8 cellular contexts compared by ENCODE assay signal in genomic region chr5:140549237-140550144, GRCh38. TPM values are rescaled to one million over a fixed set of nuclear protein-coding genes. Genes with fewer than 3 reads are reported as not detected.
A peak's percentile ranks its signal among the peaks of the same experiment; 100 is the strongest.
DNase-seq lines count a peak whose midpoint lies in the region; ATAC-seq, FAIRE-seq and TF ChIP-seq lines count a peak whose summit lies in the region.

No MANE protein-coding gene starts in this region.

- ATAC-seq in A549 (0 out of 6 replicates have a peak, but pooled peaks of 1 of the 2 experiments have one; percentile 1), HCT116 (no peak), HG03565 (IDR thresholded peaks at IDR 0.05; ENCODE audit: unreplicated experiment) (no peak), GM21528 (IDR thresholded peaks at IDR 0.05; ENCODE audit: low FRiP score, unreplicated experiment) (no peak), HG02571 (IDR thresholded peaks at IDR 0.05; ENCODE audit: unreplicated experiment) (no peak)
- no peak for ATAC-seq in activated CD8-positive, alpha-beta T cell treated with anti-CD3 and anti-CD28 coated beads, Interleukin-2, amount 10 ng/mL, durations not matched to agents 7 days and 5 days

- H3K36me3 ChIP-seq in HCT116 (ENCODE audit: control insufficient read depth in 1 of 2, insufficient read depth in 2 of 2, low read length in 2 of 2) (peaks cover 12 to 35% of the 10 kb centered on the region in 2 experiments; a peak in 3 of 4 replicates), left ventricle myocardium inferior (peaks cover 46% of the 10 kb centered on the region), smooth muscle cell (ENCODE audit: low read depth) (no peaks in the 10 kb centered on the region)

- H3K4me1 Mint-ChIP-seq in activated CD8-positive, alpha-beta T cell treated with anti-CD3 and anti-CD28 coated beads, Interleukin-2, amount 10 ng/mL, durations not matched to agents 7 days and 5 days (ENCODE audit: low read depth) = peaks cover 60% of the 10 kb centered on the region

- no peak overlapping the region for H3K9ac ChIP-seq in HCT116 (ENCODE audit: low read length)
- no peak overlapping the region for H3K9ac ChIP-seq in smooth muscle cell (ENCODE audit: low read depth)

- no peak for TF ChIP-seq RAD21 in A549 (conservative IDR thresholded peaks at IDR 0.05 in 1 of 2, IDR thresholded peaks at IDR 0.05 in 1 of 2)
- TF ChIP-seq RAD21 in HCT116 (IDR thresholded peaks at IDR 0.05; ENCODE audit: low read depth) = no peak

- no peak overlapping the region for H3K4me2 ChIP-seq in A549
- no peak overlapping the region for H3K4me2 ChIP-seq in HCT116 (ENCODE audit: low read length)
- no peak overlapping the region for H3K4me2 ChIP-seq in smooth muscle cell

- H3K9me3 Mint-ChIP-seq in activated CD8-positive, alpha-beta T cell treated with anti-CD3 and anti-CD28 coated beads, Interleukin-2, amount 10 ng/mL, durations not matched to agents 7 days and 5 days (ENCODE audit: insufficient read depth) = no peaks in the 10 kb centered on the region

- POLR2A ChIA-PET in A549 (lab: Yijun Ruan, JAX) = interaction anchor here (3.2 kb wide), 1 partner anchor 8 kb away, joined by 32 read pairs; the partner anchor contains the start of gene SRA1
- POLR2A ChIA-PET in HCT116 (lab: Charles Lee) = no interaction called here
- POLR2A ChIA-PET in activated CD8-positive, alpha-beta T cell treated with anti-CD3 and anti-CD28 coated beads, Interleukin-2, amount 10 ng/mL, durations not matched to agents 7 days and 5 days (lab: Charles Lee) = interaction anchor here (3.2 to 4.2 kb wide), 2 partner anchors 8 to 98 kb away, joined by 22 to 39 read pairs; partner anchors contain the start of genes IK, NDUFA2 and SRA1

- intact Hi-C loops in HCT116 (cut with micrococcal nuclease) = no loop called here
- intact Hi-C loops in left ventricle myocardium inferior (cut with micrococcal nuclease) = loop anchor here (10.0 kb wide), 1 partner anchor 95 kb away; the partner anchor contains the start of genes IK and NDUFA2

- no peaks in the 10 kb centered on the region for H3K9me2 ChIP-seq in HCT116 (ENCODE audit: insufficient read depth)

- 82% methylated on average over 3 of the region's 3 CpGs for WGBS in A549 (ENCODE audit: missing lambda C conversion rate)
- 91% methylated on average over 3 of the region's 3 CpGs for WGBS in smooth muscle cell (ENCODE audit: low lambda C conversion rate)

- H3K27me3 Mint-ChIP-seq in activated CD8-positive, alpha-beta T cell treated with anti-CD3 and anti-CD28 coated beads, Interleukin-2, amount 10 ng/mL, durations not matched to agents 7 days and 5 days (ENCODE audit: low read depth) = no peaks in the 10 kb centered on the region

- H3K27ac ChIP-seq in A549 (peak overlapping the region in 1 of 2 experiments; percentile 20; a peak in 1 of 6 replicates), HCT116 (ENCODE audit: low read depth, low read length) (peak overlapping the region; percentile 4; the same call in 1 of the 2 replicates), left ventricle myocardium inferior (replicated peaks) (peak overlapping the region; percentile 97), smooth muscle cell (ENCODE audit: low read depth) (peak overlapping the region; percentile 54)

- CTCF ChIA-PET in A549 (lab: Yijun Ruan, JAX) (interaction anchor here (0.6 to 4.2 kb wide), 5 partner anchors 17 to 1069 kb away, joined by 3 to 21 read pairs (median 3); partner anchors contain the start of genes CD14, DIAPH1 and TMCO6), HCT116 (lab: Charles Lee) (no interaction called here)
- CTCF ChIA-PET in activated CD8-positive, alpha-beta T cell treated with anti-CD3 and anti-CD28 coated beads, Interleukin-2, amount 10 ng/mL, durations not matched to agents 7 days and 5 days (lab: Charles Lee) = interaction anchor here (1.0 to 2.9 kb wide), 3 partner anchors 83 to 161 kb away, joined by 3 to 20 read pairs (median 6); partner anchors contain the start of gene CD14

- H3K27ac Mint-ChIP-seq in activated CD8-positive, alpha-beta T cell treated with anti-CD3 and anti-CD28 coated beads, Interleukin-2, amount 10 ng/mL, durations not matched to agents 7 days and 5 days = peak overlapping the region; percentile 95

- BruUV-seq in HCT116 (replicated peaks; lab: Mats Ljungman, UMichigan) = no TSS peak

- RAD21 ChIA-PET in HCT116 (lab: Charles Lee; ENCODE audit: low non-redundant PET in 1 of 2, low total read pairs in 2 of 2, uncharacterized antibody in 2 of 2, unreplicated experiment in 2 of 2) = no interaction called here

- H3F3A ChIP-seq in smooth muscle cell (ENCODE audit: low read depth) = peaks cover 15% of the 10 kb centered on the region

- TF ChIP-seq CTCF in A549 (IDR thresholded peaks at IDR 0.05) (no peak), HCT116 (IDR thresholded peaks at IDR 0.05 in 2 of 3, conservative IDR thresholded peaks at IDR 0.05 in 1 of 3; ENCODE audit: borderline replicate concordance in 1 of 3, insufficient read depth in 1 of 3, low read depth in 2 of 3, low read length in 2 of 3) (no peak), left ventricle myocardium inferior (IDR thresholded peaks at IDR 0.05; ENCODE audit: borderline replicate concordance) (no peak), smooth muscle cell (IDR thresholded peaks at IDR 0.05; ENCODE audit: borderline replicate concordance, insufficient read depth, poor library complexity, severe bottlenecking) (no peak)

- H2AFZ ChIP-seq in HCT116 (ENCODE audit: low read depth, low read length, poor library complexity, severe bottlenecking) = no peak overlapping the region
- no peak overlapping the region for H2AFZ ChIP-seq in smooth muscle cell (ENCODE audit: low read depth)

- H3K4me3 Mint-ChIP-seq in activated CD8-positive, alpha-beta T cell treated with anti-CD3 and anti-CD28 coated beads, Interleukin-2, amount 10 ng/mL, durations not matched to agents 7 days and 5 days = peak overlapping the region; percentile 24

- H4K20me1 ChIP-seq in HCT116 (ENCODE audit: insufficient read depth) = no peaks in the 10 kb centered on the region; the same call in 1 of the 2 replicates
- peaks cover 65% of the 10 kb centered on the region for H4K20me1 ChIP-seq in smooth muscle cell (ENCODE audit: low read depth)

- TF ChIP-seq POLR2A in A549 (IDR thresholded peaks at IDR 0.05; ENCODE audit: low read length) = no peak
- no peak for TF ChIP-seq POLR2A in HCT116 (IDR thresholded peaks at IDR 0.05; ENCODE audit: borderline replicate concordance, extremely low read depth, insufficient read depth, insufficient read length)

- H3K36me3 Mint-ChIP-seq in activated CD8-positive, alpha-beta T cell treated with anti-CD3 and anti-CD28 coated beads, Interleukin-2, amount 10 ng/mL, durations not matched to agents 7 days and 5 days (ENCODE audit: low read depth) = peaks cover 52% of the 10 kb centered on the region

- H3K9me3 ChIP-seq in A549 (no peaks in the 10 kb centered on the region), HCT116 (ENCODE audit: control insufficient read depth in 1 of 2, insufficient read depth in 1 of 2, low read depth in 1 of 2, low read length in 2 of 2) (no peaks in the 10 kb centered on the region), left ventricle myocardium inferior (replicated peaks) (no peaks in the 10 kb centered on the region), smooth muscle cell (replicated peaks; ENCODE audit: low read depth) (no peaks in the 10 kb centered on the region)

- DNase-seq in A549 (ENCODE audit: low read depth in 1 of 2, low spot score in 1 of 2) = no peak
- no peak for DNase-seq in HCT116 (ENCODE audit: low read depth, low spot score)
- DNase-seq in activated CD8-positive, alpha-beta T cell treated with anti-CD3 and anti-CD28 coated beads, Interleukin-2, amount 10 ng/mL, durations not matched to agents 7 days and 5 days = no peak
- no peak for DNase-seq in left ventricle myocardium inferior
- no peak for DNase-seq in smooth muscle cell (lab: John Stamatoyannopoulos, UW; ENCODE audit: unreplicated experiment)

- FAIRE-seq in A549 (lab: Jason Lieb, UNC) = no peak

- TF ChIP-seq EP300 in A549 (IDR thresholded peaks at IDR 0.05) = no peak

- H3K27me3 ChIP-seq in HCT116 (ENCODE audit: insufficient read depth, low read length) (no peaks in the 10 kb centered on the region), left ventricle myocardium inferior (ENCODE audit: low read depth) (no peaks in the 10 kb centered on the region), smooth muscle cell (ENCODE audit: low read depth) (no peaks in the 10 kb centered on the region)

- H3K4me1 ChIP-seq in A549 (peaks cover 38% of the 10 kb centered on the region), HCT116 (ENCODE audit: control insufficient read depth in 1 of 2, insufficient read depth in 2 of 2, low read length in 2 of 2) (peaks cover 2 to 34% of the 10 kb centered on the region in 2 experiments; a peak in 3 of 4 replicates), left ventricle myocardium inferior (peaks cover 65% of the 10 kb centered on the region), smooth muscle cell (ENCODE audit: low read depth) (peaks cover 19% of the 10 kb centered on the region)

- H3K79me2 ChIP-seq in HCT116 (ENCODE audit: insufficient read depth, low read length) (peaks cover 41% of the 10 kb centered on the region), smooth muscle cell (ENCODE audit: low read depth) (peaks cover 20% of the 10 kb centered on the region)

- H3K4me3 ChIP-seq in A549 (no peak overlapping the region), HCT116 (replicated peaks in 1 of 2; ENCODE audit: low read depth in 1 of 2, low read length in 2 of 2) (no peak overlapping the region), left ventricle myocardium inferior (no peak overlapping the region), smooth muscle cell (no peak overlapping the region)

RNA-seq across cellular contexts. Expression of gene EIF4EBP3, which starts 2.0 kb away (rescaled TPM):
- 2.0 and 2.9 TPM in 2 replicates for polyA plus RNA-seq in A549 (2011; rRNA removed)
- polyA plus RNA-seq in A549 (2012; cell fraction: cytosol; rRNA removed) = 0.79 and 1.1 TPM in 2 replicates
- 2.1 and 3.8 TPM in 2 replicates for polyA plus RNA-seq in A549 (2012; cell fraction: nucleus; rRNA removed)
- polyA plus RNA-seq in A549 (2017; fragmentation: RNase III; extraction: RNeasy Plus Mini Kit Qiagen cat#74134 plus additional on column Dnase treatment) = 0.96 to 1.6 TPM (median 1.2 TPM) in 3 replicates
- 2.2 and 3.0 TPM in 2 replicates for polyA minus RNA-seq in A549 (2011; rRNA and poly(A)+ RNA removed)
- 6.0 TPM for total RNA-seq in HCT116 (2021; ENCODE audit: unreplicated experiment)
- 6.8 and 9.1 TPM in 2 replicates for polyA plus RNA-seq in HCT116 (2012)
- total RNA-seq in activated CD8-positive, alpha-beta T cell treated with anti-CD3 and anti-CD28 coated beads, Interleukin-2, amount 10 ng/mL, durations not matched to agents 7 days and 5 days = 1 to 10 TPM; 7.4 to 8.6 TPM
- total RNA-seq in left ventricle myocardium inferior = 13.1 TPM
- not detected in 2 replicates for total RNA-seq in smooth muscle cell
- polyA plus RNA-seq in smooth muscle cell = 3.4 and 4.1 TPM in 2 replicates

RNA-seq across cellular contexts. Expression of gene SRA1, which starts 7.8 kb away (rescaled TPM):
- polyA plus RNA-seq in A549 (2011; rRNA removed) (48.1 and 50.8 TPM in 2 replicates), A549 (2017; fragmentation: RNase III; extraction: RNeasy Plus Mini Kit Qiagen cat#74134 plus additional on column Dnase treatment) (28.6 to 32.1 TPM (median 30.3 TPM) in 3 replicates), smooth muscle cell (144 and 146 TPM in 2 replicates)
- 27.9 and 30.4 TPM in 2 replicates for polyA plus RNA-seq in A549 (2012; cell fraction: cytosol; rRNA removed)
- 18.5 and 21.7 TPM in 2 replicates for polyA plus RNA-seq in A549 (2012; cell fraction: nucleus; rRNA removed)
- 26.5 and 32.6 TPM in 2 replicates for polyA minus RNA-seq in A549 (2011; rRNA and poly(A)+ RNA removed)
- total RNA-seq in HCT116 (2021; ENCODE audit: unreplicated experiment) (41.7 TPM), left ventricle myocardium inferior (28.6 TPM), smooth muscle cell (44.6 and 61.4 TPM in 2 replicates)
- polyA plus RNA-seq in HCT116 (2012) = 37.3 and 37.7 TPM in 2 replicates
- total RNA-seq in activated CD8-positive, alpha-beta T cell treated with anti-CD3 and anti-CD28 coated beads, Interleukin-2, amount 10 ng/mL, durations not matched to agents 7 days and 5 days = 10 to 100 TPM; 42.7 to 43.4 TPM

RNA-seq across cellular contexts. Expression of gene APBB3, which starts 14.9 kb away (rescaled TPM):
- polyA plus RNA-seq in A549 (2011; rRNA removed) (11.7 and 13.4 TPM in 2 replicates), A549 (2017; fragmentation: RNase III; extraction: RNeasy Plus Mini Kit Qiagen cat#74134 plus additional on column Dnase treatment) (7.1 to 10.6 TPM (median 9.4 TPM) in 3 replicates), smooth muscle cell (18.8 and 28.3 TPM in 2 replicates)
- polyA plus RNA-seq in A549 (2012; cell fraction: cytosol; rRNA removed) = 10.4 and 10.5 TPM in 2 replicates
- polyA plus RNA-seq in A549 (2012; cell fraction: nucleus; rRNA removed) = 102 and 116 TPM in 2 replicates
- 16.8 and 17.7 TPM in 2 replicates for polyA minus RNA-seq in A549 (2011; rRNA and poly(A)+ RNA removed)
- total RNA-seq in HCT116 (2021; ENCODE audit: unreplicated experiment) (28.4 TPM), left ventricle myocardium inferior (12.1 TPM), smooth muscle cell (11.5 and 19.0 TPM in 2 replicates)
- polyA plus RNA-seq in HCT116 (2012) = 20.2 and 23.1 TPM in 2 replicates
- total RNA-seq in activated CD8-positive, alpha-beta T cell treated with anti-CD3 and anti-CD28 coated beads, Interleukin-2, amount 10 ng/mL, durations not matched to agents 7 days and 5 days = 10 to 100 TPM; 24.1 to 25.0 TPM

RNA-seq across cellular contexts. Expression of gene SLC35A4, which starts 15.1 kb away (rescaled TPM):
- polyA plus RNA-seq in A549 (2011; rRNA removed) (79.5 and 135 TPM in 2 replicates), A549 (2017; fragmentation: RNase III; extraction: RNeasy Plus Mini Kit Qiagen cat#74134 plus additional on column Dnase treatment) (62.1 to 70.3 TPM (median 65.6 TPM) in 3 replicates), smooth muscle cell (75.4 and 82.9 TPM in 2 replicates)
- polyA plus RNA-seq in A549 (2012; cell fraction: cytosol; rRNA removed) = 95.2 and 118 TPM in 2 replicates
- polyA plus RNA-seq in A549 (2012; cell fraction: nucleus; rRNA removed) = 70.8 and 86.9 TPM in 2 replicates
- polyA minus RNA-seq in A549 (2011; rRNA and poly(A)+ RNA removed) = 107 and 136 TPM in 2 replicates
- total RNA-seq in HCT116 (2021; ENCODE audit: unreplicated experiment) (37.5 TPM), left ventricle myocardium inferior (73.1 TPM), smooth muscle cell (38.1 and 42.7 TPM in 2 replicates)
- 43.5 and 45.4 TPM in 2 replicates for polyA plus RNA-seq in HCT116 (2012)
- total RNA-seq in activated CD8-positive, alpha-beta T cell treated with anti-CD3 and anti-CD28 coated beads, Interleukin-2, amount 10 ng/mL, durations not matched to agents 7 days and 5 days = 10 to 100 TPM; 88.9 to 98.2 TPM
